In the genomic region with DNA sequence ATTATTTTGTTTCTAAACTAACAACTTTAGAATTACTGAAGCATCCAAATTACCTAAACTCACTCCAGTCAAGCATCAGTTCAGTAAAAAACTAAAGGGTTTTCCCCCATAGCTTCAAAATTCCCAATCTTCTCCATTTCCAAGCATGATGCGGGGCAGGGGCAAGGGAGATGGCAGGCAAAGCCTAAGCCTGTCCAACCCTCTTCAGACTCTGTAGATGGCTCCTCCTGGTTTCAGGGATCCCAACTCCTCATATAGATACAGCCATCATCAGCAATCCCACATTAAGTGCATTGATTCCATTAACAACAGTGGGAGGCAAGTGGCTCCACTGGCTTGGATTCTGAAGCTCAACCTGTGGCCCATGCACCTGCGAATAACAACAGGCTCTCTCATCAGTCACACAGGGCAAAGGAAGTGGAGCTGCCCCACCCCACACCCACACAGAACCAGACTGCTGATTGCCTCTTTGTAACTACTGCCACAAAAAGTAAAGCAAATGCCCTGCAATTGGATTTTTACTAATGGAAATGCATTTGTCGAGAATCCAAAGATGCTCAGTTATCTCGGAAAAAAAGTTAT, we compare ENCODE assay signal across 2 cellular contexts.
TF ChIP-seq lines count a peak whose summit lies in the region.

No MANE protein-coding gene starts in this region.

TF ChIP-seq in Ishikawa, 13 proteins besides CTCF, POLR2A, EP300 and RAD21:
- TF ChIP-seq FOXM1 (IDR thresholded peaks at IDR 0.05; ENCODE audit: borderline replicate concordance, low read depth) = no peak
- TF ChIP-seq TAF1 (IDR thresholded peaks at IDR 0.05; ENCODE audit: low read depth) = no peak
- TF ChIP-seq EGR1 (IDR thresholded peaks at IDR 0.05) = 0 out of 2 replicates have a peak, but pooled peaks have one; percentile 26

TF ChIP-seq in H1, 55 proteins besides CTCF, POLR2A, EP300 and RAD21:
- peak; percentile 34; the same call in 1 of the 2 replicates for TF ChIP-seq BACH1 (IDR thresholded peaks at IDR 0.05; ENCODE audit: low read length)
- TF ChIP-seq HDAC2 (IDR thresholded peaks at IDR 0.05; ENCODE audit: borderline replicate concordance in 1 of 2, low read depth in 2 of 2, low read length in 2 of 2) = no peak
- no peak for TF ChIP-seq CBX8 (IDR thresholded peaks at IDR 0.05; ENCODE audit: borderline replicate concordance, low read depth, low read length)
